19 cellular contexts compared by ENCODE assay signal in genomic region chr6:129321303-129321702, GRCh38.
DNase-seq lines count a peak whose midpoint lies in the region; ATAC-seq and TF ChIP-seq lines count a peak whose summit lies in the region.
"Had no signal": no experiment of that assay in that cellular context is flagged by ENCODE, and none has a peak within 500 bp of the region (broad histone marks: within the 10 kb centered on the region; RNA-seq: fewer than 3 reads in every experiment).

No MANE protein-coding gene starts in this region.

- peak; percentile 87 for ATAC-seq in IMR-90 (ENCODE audit: low read depth)
- no peak for ATAC-seq in naive thymus-derived CD4-positive, alpha-beta T cell
- ATAC-seq: HepG2, Right ventricle myocardium inferior had no signal

- DNase-seq in EH (ENCODE audit: low read depth) (peak; percentile 12), IMR-90 (no peak), brain microvascular endothelial cell (peak; percentile 4), kidney tubule cell (ENCODE audit: low spot score) (peak; percentile 42), PC-9 (no peak), ovary (no peak), mesenteric fat pad (ENCODE audit: low spot score) (no peak)
- no peak for DNase-seq in naive thymus-derived CD4-positive, alpha-beta T cell
- DNase-seq: 8988T, DMS79, H7, KG1, NCI-H1930, NCI-H345, NCI-H524 treated with DMSO at 0.1 percent for 48 hours, Peyer's patch had no signal

- H2AK5ac ChIP-seq in IMR-90 (ENCODE audit: low read depth, low read length) = no peak overlapping the region

- H3K27me3 ChIP-seq in IMR-90 (ENCODE audit: control insufficient read depth, insufficient read depth, low read length) (no peaks in the 10 kb centered on the region), brain microvascular endothelial cell (replicated peaks) (no peaks in the 10 kb centered on the region), PC-9 (ENCODE audit: insufficient read depth, low read depth) (no peaks in the 10 kb centered on the region), ovary (no peaks in the 10 kb centered on the region)
- H3K27me3 ChIP-seq in naive thymus-derived CD4-positive, alpha-beta T cell (ENCODE audit: control insufficient read depth in 2 of 2, insufficient read depth in 2 of 2, low read length in 2 of 2) = no peaks in the 10 kb centered on the region
- H3K27me3 ChIP-seq: Peyer's patch had no signal

- H2BK120ac ChIP-seq in IMR-90 (ENCODE audit: low read depth, low read length) = 0 out of 2 replicates have a peak overlapping the region, but pooled peaks have one; percentile 28

- no peak for TF ChIP-seq RAD21 in IMR-90 (IDR thresholded peaks at IDR 0.05; ENCODE audit: low read length)

- no peak overlapping the region; the same call in 1 of the 2 replicates for H3K56ac ChIP-seq in IMR-90 (ENCODE audit: extremely low read depth, insufficient read depth, low read length)

- no peak overlapping the region for H3K4me3 Mint-ChIP-seq in naive thymus-derived CD4-positive, alpha-beta T cell
- H3K4me3 Mint-ChIP-seq: CD14-positive monocyte had no signal

- no peaks in the 10 kb centered on the region for H3K79me1 ChIP-seq in IMR-90 (ENCODE audit: low read depth in 1 of 2, low read length in 2 of 2)

- no peak overlapping the region for H4K8ac ChIP-seq in IMR-90 (ENCODE audit: low read depth in 2 of 2, low read length in 2 of 2)

- H3K4me1 ChIP-seq in IMR-90 (ENCODE audit: control insufficient read depth, insufficient read depth, low read length) (peaks cover 4% of the 10 kb centered on the region), PC-9 (replicated peaks; ENCODE audit: insufficient read depth) (peaks cover 30% of the 10 kb centered on the region), ovary (ENCODE audit: insufficient read depth) (no peaks in the 10 kb centered on the region)
- H3K4me1 ChIP-seq in naive thymus-derived CD4-positive, alpha-beta T cell (ENCODE audit: control insufficient read depth in 2 of 2, insufficient read depth in 2 of 2, low read length in 2 of 2) = no peaks in the 10 kb centered on the region
- H3K4me1 ChIP-seq: Peyer's patch had no signal

- H3K9ac ChIP-seq in IMR-90 (ENCODE audit: low read depth, low read length) = no peak overlapping the region

- intact Hi-C loops in IMR-90 (cut with micrococcal nuclease) (no loop called here), PC-9 (cut with micrococcal nuclease; ENCODE audit: unreplicated experiment) (no loop called here), ovary (cut with DNase I) (no loop called here)
- intact Hi-C loops in naive thymus-derived CD4-positive, alpha-beta T cell (cut with micrococcal nuclease) = no loop called here

- peaks cover 15% of the 10 kb centered on the region for H3F3A ChIP-seq in PC-9 (ENCODE audit: insufficient read depth, low read depth)

- TF ChIP-seq EP300 in ovary (IDR thresholded peaks at IDR 0.05) = no peak

- peak overlapping the region; percentile 20; the same call in 1 of the 2 replicates for H4K91ac ChIP-seq in IMR-90 (ENCODE audit: insufficient read depth, low read depth, low read length)

- no peak overlapping the region for H2BK15ac ChIP-seq in IMR-90 (ENCODE audit: low read depth, low read length)

- no peaks in the 10 kb centered on the region for H3K36me3 Mint-ChIP-seq in naive thymus-derived CD4-positive, alpha-beta T cell
- H3K36me3 Mint-ChIP-seq: CD14-positive monocyte had no signal

- H2BK5ac ChIP-seq in IMR-90 (ENCODE audit: low read depth, low read length, poor library complexity, severe bottlenecking) = no peak overlapping the region

- H3K14ac ChIP-seq in IMR-90 (replicated peaks; ENCODE audit: low read depth, low read length) = no peak overlapping the region; the same call in 1 of the 2 replicates

- dilution Hi-C loops in IMR-90 (cut with HindIII; ENCODE audit: low sequenced_read_pairs, unreplicated experiment) = no loop called here

- H3K18ac ChIP-seq in IMR-90 (ENCODE audit: low read depth, low read length) = no peak overlapping the region; the same call in 1 of the 2 replicates

- peaks cover 3 to 17% (median 13%) of the 10 kb centered on the region in 5 donors for H3K27me3 Mint-ChIP-seq in naive thymus-derived CD4-positive, alpha-beta T cell

- H3K4ac ChIP-seq in IMR-90 (ENCODE audit: low read depth, low read length) = no peak overlapping the region

- H3K36me3 ChIP-seq in IMR-90 (ENCODE audit: control insufficient read depth, insufficient read depth, low read length) (no peaks in the 10 kb centered on the region), brain microvascular endothelial cell (replicated peaks) (no peaks in the 10 kb centered on the region), PC-9 (ENCODE audit: low read depth) (no peaks in the 10 kb centered on the region), ovary (no peaks in the 10 kb centered on the region)
- H3K36me3 ChIP-seq in naive thymus-derived CD4-positive, alpha-beta T cell (ENCODE audit: control insufficient read depth in 2 of 3, insufficient read depth in 3 of 3, low read length in 3 of 3) = no peaks in the 10 kb centered on the region
- H3K36me3 ChIP-seq: Peyer's patch had no signal

- H2AFZ ChIP-seq in IMR-90 (replicated peaks; ENCODE audit: low read length, poor library complexity) = no peak overlapping the region
- H2AFZ ChIP-seq in PC-9 = no peak overlapping the region

- H3K9me3 ChIP-seq in IMR-90 (ENCODE audit: control insufficient read depth, insufficient read depth, low read length) (no peaks in the 10 kb centered on the region), PC-9 (ENCODE audit: insufficient read depth, low read depth) (0 out of 2 replicates have a peak, but pooled peaks cover under 1% of the 10 kb centered on the region), ovary (no peaks in the 10 kb centered on the region)
- H3K9me3 ChIP-seq in naive thymus-derived CD4-positive, alpha-beta T cell (ENCODE audit: control insufficient read depth in 2 of 3, low read length in 3 of 3) = no peaks in the 10 kb centered on the region
- H3K9me3 ChIP-seq: Peyer's patch had no signal

- H3K23ac ChIP-seq in IMR-90 (ENCODE audit: low read depth, low read length) = no peak overlapping the region

- no peak overlapping the region for H3K4me3 ChIP-seq in IMR-90 (ENCODE audit: insufficient read depth, low read depth, low read length)
- no peak overlapping the region for H3K4me3 ChIP-seq in brain microvascular endothelial cell (ENCODE audit: low read depth, low read length)
- H3K4me3 ChIP-seq in PC-9 = no peak overlapping the region
- no peak overlapping the region for H3K4me3 ChIP-seq in ovary
- H3K4me3 ChIP-seq in naive thymus-derived CD4-positive, alpha-beta T cell (ENCODE audit: low read length) = no peak overlapping the region
- H3K4me3 ChIP-seq: Peyer's patch had no signal

- H3K27ac Mint-ChIP-seq in naive thymus-derived CD4-positive, alpha-beta T cell = no peak overlapping the region
- H3K27ac Mint-ChIP-seq: CD14-positive monocyte had no signal

- POLR2A ChIA-PET in IMR-90 (lab: Charles Lee; ENCODE audit: unreplicated experiment) (no interaction called here), PC-9 (lab: Charles Lee; ENCODE audit: unreplicated experiment) (no interaction called here)
- POLR2A ChIA-PET in naive thymus-derived CD4-positive, alpha-beta T cell (lab: Charles Lee) = no interaction called here

- H3K4me2 ChIP-seq in IMR-90 (ENCODE audit: low read depth, low read length) = no peak overlapping the region
- no peak overlapping the region for H3K4me2 ChIP-seq in PC-9

- H4K20me1 ChIP-seq in IMR-90 (ENCODE audit: insufficient read depth, low read length) = no peaks in the 10 kb centered on the region
- H4K20me1 ChIP-seq in PC-9 (ENCODE audit: insufficient read depth) = no peaks in the 10 kb centered on the region

- no peak overlapping the region for H2BK20ac ChIP-seq in IMR-90 (ENCODE audit: low read depth, low read length)

- no peaks in the 10 kb centered on the region for H3K4me1 Mint-ChIP-seq in naive thymus-derived CD4-positive, alpha-beta T cell
- H3K4me1 Mint-ChIP-seq: CD14-positive monocyte had no signal

- no peak overlapping the region for H4K5ac ChIP-seq in IMR-90 (ENCODE audit: low read depth, low read length)

- H2AK9ac ChIP-seq in IMR-90 (replicated peaks; ENCODE audit: low read depth, low read length, poor library complexity) = no peak overlapping the region

- CTCF ChIA-PET in IMR-90 (lab: Yijun Ruan, JAX) = no interaction called here
- CTCF ChIA-PET in PC-9 (lab: Charles Lee) = no interaction called here
- CTCF ChIA-PET in naive thymus-derived CD4-positive, alpha-beta T cell (lab: Charles Lee) = no interaction called here

- H3K27ac ChIP-seq in IMR-90 (ENCODE audit: insufficient read depth, low read length) (no peak overlapping the region), brain microvascular endothelial cell (no peak overlapping the region), PC-9 (no peak overlapping the region), ovary (no peak overlapping the region)
- no peak overlapping the region for H3K27ac ChIP-seq in naive thymus-derived CD4-positive, alpha-beta T cell (ENCODE audit: low read depth, low read length)
- H3K27ac ChIP-seq: Peyer's patch had no signal

- WGBS in IMR-90 (ENCODE audit: extremely low coverage in 2 of 2, insufficient read length in 1 of 2), 2 experiments = no CpG with 5 or more reads among the region's 2 CpGs
- 82 to 97% (median 83%) methylated on average over 2 of the region's 2 CpGs for WGBS in ovary, 3 donors

- no peak for TF ChIP-seq CTCF in IMR-90 (conservative IDR thresholded peaks at IDR 0.05; ENCODE audit: low read depth, low read length)
- no peak for TF ChIP-seq CTCF in brain microvascular endothelial cell (IDR thresholded peaks at IDR 0.05; ENCODE audit: low read depth, low read length, missing control alignments)
- no peak for TF ChIP-seq CTCF in PC-9 (conservative IDR thresholded peaks at IDR 0.05)
- no peak for TF ChIP-seq CTCF in ovary (IDR thresholded peaks at IDR 0.05)

- BruUV-seq in IMR-90 (replicated peaks; lab: Mats Ljungman, UMichigan) (no TSS peak), PC-9 (replicated peaks; lab: Mats Ljungman, UMichigan) (no TSS peak)

- H3K9me1 ChIP-seq in IMR-90 (ENCODE audit: insufficient read depth, low read length) = peaks cover 4% of the 10 kb centered on the region; the same call in 1 of the 2 replicates

- no peaks in the 10 kb centered on the region for H3K9me3 Mint-ChIP-seq in naive thymus-derived CD4-positive, alpha-beta T cell

- H3K9me2 ChIP-seq in PC-9 (ENCODE audit: insufficient read depth) = no peaks in the 10 kb centered on the region

- H3K79me2 ChIP-seq in PC-9 (ENCODE audit: low read depth) = no peaks in the 10 kb centered on the region

- TF ChIP-seq POLR2A in IMR-90 (IDR thresholded peaks at IDR 0.05; ENCODE audit: low read depth, low read length) (no peak), ovary (IDR thresholded peaks at IDR 0.05) (no peak)

- in situ Hi-C loops in IMR-90 (cut with MboI; ENCODE audit: low sequenced_read_pairs) = no loop called here
- in situ Hi-C loops in brain microvascular endothelial cell (cut with HindIII; ENCODE audit: low pct_ligation_motif_present, low sequenced_read_pairs) = no loop called here

TF ChIP-seq in IMR-90, 13 proteins besides CTCF, POLR2A, EP300 and RAD21:
- TF ChIP-seq SMC3 (IDR thresholded peaks at IDR 0.05; ENCODE audit: low read depth, low read length) (no peak), MAZ (IDR thresholded peaks at IDR 0.05; ENCODE audit: borderline replicate concordance, low read depth, low read length) (no peak), MXI1 (IDR thresholded peaks at IDR 0.05; ENCODE audit: borderline replicate concordance, low read depth, low read length) (no peak), CHD1 (IDR thresholded peaks at IDR 0.05; ENCODE audit: low read depth, low read length) (no peak), FOS (IDR thresholded peaks at IDR 0.05; ENCODE audit: low read depth, low read length) (no peak)

Comparison
In these comparisons a context has a peak if more than half of its experiments do, and no peak if none do; other contexts are left out.
1. DNase-seq: peak in EH (single experiment), brain microvascular endothelial cell (single experiment) and kidney tubule cell (single experiment); none in IMR-90 (single experiment), PC-9 (0 of 2), ovary (0 of 5), mesenteric fat pad (single experiment) and naive thymus-derived CD4-positive, alpha-beta T cell (0 of 9).